In the genomic region with DNA sequence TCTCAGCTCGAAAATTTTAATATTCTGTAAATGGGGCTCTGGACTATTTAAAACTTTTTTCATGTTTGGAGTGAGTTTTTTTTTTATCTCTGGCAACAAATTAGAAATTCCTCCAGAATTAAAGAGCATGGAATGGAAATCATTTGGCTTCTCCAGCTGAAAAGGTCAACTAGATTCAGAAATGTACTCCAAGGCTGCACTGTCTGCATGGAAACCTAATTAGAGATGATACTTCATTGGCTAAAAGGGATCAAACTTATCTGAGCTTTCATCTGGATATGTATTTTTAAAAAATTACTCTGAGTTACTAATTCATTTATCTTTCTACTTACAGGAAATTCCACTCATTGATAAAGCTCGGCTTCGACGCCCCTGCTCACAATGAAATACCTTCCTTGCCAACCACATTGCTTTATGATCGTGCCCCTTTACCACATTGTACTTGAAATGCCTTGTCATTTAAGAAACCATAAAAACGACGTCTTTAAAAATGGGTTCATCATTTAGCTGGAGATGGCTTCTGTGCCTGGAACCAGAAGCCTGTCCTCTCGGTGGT, we compare ENCODE assay signal across 24 cellular contexts.
A peak's percentile ranks its signal among the peaks of the same experiment; 100 is the strongest.
DNase-seq lines count a peak whose midpoint lies in the region; ATAC-seq and TF ChIP-seq lines count a peak whose summit lies in the region.
"Had no signal": no experiment of that assay in that cellular context is flagged by ENCODE, and none has a peak within 500 bp of the region (broad histone marks: within the 10 kb centered on the region; RNA-seq: fewer than 3 reads in every experiment).

No MANE protein-coding gene starts in this region.

- WGBS in liver = 83% methylated on average over 8 of the region's 8 CpGs
- WGBS in right lobe of liver (ENCODE audit: insufficient coverage, low coverage, low lambda C conversion rate, missing lambda C conversion rate) = 76% methylated on average over 8 of the region's 8 CpGs
- 31 to 49% (median 38%) methylated on average over 8 of the region's 8 CpGs for WGBS in adrenal gland, 4 donors

- peak overlapping the region in 1 of 2 donors; percentile 50 for H3K27ac ChIP-seq in liver (ENCODE audit: low read depth in 1 of 2, low read length in 2 of 2)
- H3K27ac ChIP-seq in right lobe of liver = no peak overlapping the region
- H3K27ac ChIP-seq in adrenal gland = peak overlapping the region in 4 of 5 donors; percentile 8 to 71 (median 50)
- no peak overlapping the region for H3K27ac ChIP-seq in SJCRH30

- H3K36me3 ChIP-seq in liver (ENCODE audit: control insufficient read depth in 4 of 4, insufficient read depth in 3 of 4, low read depth in 1 of 4, low read length in 3 of 4) (no peaks in the 10 kb centered on the region), right lobe of liver (no peaks in the 10 kb centered on the region), adrenal gland (replicated peaks in 1 of 2) (no peaks in the 10 kb centered on the region), SJCRH30 (no peaks in the 10 kb centered on the region)
- H3K36me3 ChIP-seq: BE2C, HAP-1 had no signal

- intact Hi-C loops in right lobe of liver (cut with DNase I) (no loop called here), adrenal gland (cut with DNase I) (no loop called here)

- no peak overlapping the region for H3K9ac ChIP-seq in liver (ENCODE audit: low read depth in 1 of 2, low read length in 2 of 2)

- no peaks in the 10 kb centered on the region for H3K27me3 ChIP-seq in liver (ENCODE audit: control insufficient read depth in 4 of 4, insufficient read depth in 4 of 4, low read length in 3 of 4)
- no peaks in the 10 kb centered on the region for H3K27me3 ChIP-seq in right lobe of liver
- no peaks in the 10 kb centered on the region for H3K27me3 ChIP-seq in adrenal gland
- no peaks in the 10 kb centered on the region for H3K27me3 ChIP-seq in SJCRH30
- H3K27me3 ChIP-seq: BE2C had no signal

- H3K4me1 ChIP-seq in liver (ENCODE audit: control insufficient read depth in 4 of 4, insufficient read depth in 4 of 4, low read length in 3 of 4) = no peaks in the 10 kb centered on the region
- H3K4me1 ChIP-seq in right lobe of liver = peaks cover 0 to 5% (median 0%) of the 10 kb centered on the region in 4 donors
- peaks cover 11 to 16% of the 10 kb centered on the region in 2 donors for H3K4me1 ChIP-seq in adrenal gland (replicated peaks in 1 of 2)
- peaks cover 22% of the 10 kb centered on the region for H3K4me1 ChIP-seq in SJCRH30
- H3K4me1 ChIP-seq: HAP-1 had no signal

- no peak for TF ChIP-seq RAD21 in liver (IDR thresholded peaks at IDR 0.05)

- TF ChIP-seq CTCF in liver (IDR thresholded peaks at IDR 0.05; ENCODE audit: low read depth, low read length, missing input control) (no peak), right lobe of liver (IDR thresholded peaks at IDR 0.05) (no peak), adrenal gland (IDR thresholded peaks at IDR 0.05) (no peak)

- ATAC-seq in right lobe of liver = no peak
- ATAC-seq: HepG2, K562, PC-3 had no signal

- H3K4me3 ChIP-seq in liver (ENCODE audit: low read depth in 1 of 3, low read length in 3 of 3) (no peak overlapping the region), right lobe of liver (no peak overlapping the region), adrenal gland (no peak overlapping the region), SJCRH30 (no peak overlapping the region)
- H3K4me3 ChIP-seq: HAP-1, K562 had no signal

- no peak for TF ChIP-seq POLR2A in right lobe of liver (IDR thresholded peaks at IDR 0.05)
- no peak for TF ChIP-seq POLR2A in adrenal gland (IDR thresholded peaks at IDR 0.05)

- H3K9me3 ChIP-seq in liver (ENCODE audit: control insufficient read depth in 4 of 4, low read length in 3 of 4) (no peaks in the 10 kb centered on the region), right lobe of liver (no peaks in the 10 kb centered on the region), adrenal gland (replicated peaks in 1 of 3) (no peaks in the 10 kb centered on the region), SJCRH30 (replicated peaks) (no peaks in the 10 kb centered on the region)
- H3K9me3 ChIP-seq: BE2C, HAP-1 had no signal

- no peak for DNase-seq in right lobe of liver
- peak in 2 of 7 donors; percentile 22 to 25 for DNase-seq in adrenal gland
- peak; percentile 45 for DNase-seq in fibroblast of peridontal ligament (ENCODE audit: extremely low read depth)
- DNase-seq in C1 segment of cervical spinal cord (lab: John Stamatoyannopoulos, UW) = no peak
- no peak for DNase-seq in KG1 (lab: John Stamatoyannopoulos, UW)
- DNase-seq in SJCRH30 = no peak
- DNase-seq: BE2C; DMS153; DND-41; GOT3; HFFc6; MV-4-11; NCI-H1105; NCI-H1436 treated with DMSO at 0.1 percent for 48 hours; NCI-H187 treated with DMSO at 0.1 percent for 48 hours; NCI-H2171 treated with DMSO at 0.1 percent for 48 hours; NCI-H524; NCI-H82; NK-92 treated with Interleukin-12 subunit alpha and Interleukin-12 subunit beta, amount 100 ng/mL, for 24 hours; PC-3 had no signal

TF ChIP-seq in liver, 16 proteins besides CTCF, POLR2A, EP300 and RAD21:
- TF ChIP-seq MAX (IDR thresholded peaks at IDR 0.05) = no peak
- TF ChIP-seq NR2F2 (IDR thresholded peaks at IDR 0.05) = peak; percentile 78
- no peak for TF ChIP-seq JUND (IDR thresholded peaks at IDR 0.05)
- TF ChIP-seq RXRA (IDR thresholded peaks at IDR 0.05) = no peak
- no peak for TF ChIP-seq FOXA1 (IDR thresholded peaks at IDR 0.05)
- no peak for TF ChIP-seq TAF1 (conservative IDR thresholded peaks at IDR 0.05)
- TF ChIP-seq HNF4G (IDR thresholded peaks at IDR 0.05) = no peak
- no peak for TF ChIP-seq FOXA2 (IDR thresholded peaks at IDR 0.05)
- no peak for TF ChIP-seq SP1 (IDR thresholded peaks at IDR 0.05)

Comparison
In these comparisons a context has a peak if more than half of its experiments do, and no peak if none do; other contexts are left out.
1. H3K27ac ChIP-seq: peak in adrenal gland (4 of 5); none in right lobe of liver (0 of 3) and SJCRH30 (single experiment).